14 cellular contexts compared by ENCODE assay signal in genomic region chr20:53599039-53599362, GRCh38. TPM values are rescaled to one million over a fixed set of nuclear protein-coding genes. Genes with fewer than 3 reads are reported as not detected.
DNase-seq lines count a peak whose midpoint lies in the region; ATAC-seq and TF ChIP-seq lines count a peak whose summit lies in the region.
"Had no signal": no experiment of that assay in that cellular context is flagged by ENCODE, and none has a peak within 500 bp of the region (broad histone marks: within the 10 kb centered on the region; RNA-seq: fewer than 3 reads in every experiment).

No MANE protein-coding gene starts in this region.

- H3K4me3 ChIP-seq in GM23338 (no peak overlapping the region), OCI-LY3 (ENCODE audit: low read length) (no peak overlapping the region), mammary epithelial cell (replicated peaks in 1 of 3; ENCODE audit: insufficient read depth in 1 of 3, low read depth in 2 of 3, low read length in 3 of 3) (no peak overlapping the region), neural progenitor cell (no peak overlapping the region)
- H3K4me3 ChIP-seq: cardiac muscle cell, heart right ventricle had no signal

- H3F3A ChIP-seq in GM23338 (replicated peaks; ENCODE audit: low read depth) (no peaks in the 10 kb centered on the region; the same call in 1 of the 2 replicates), neural progenitor cell (ENCODE audit: low read depth) (peaks cover 23% of the 10 kb centered on the region)

- peaks cover 48% of the 10 kb centered on the region for H3K4me1 ChIP-seq in GM23338 (ENCODE audit: insufficient read depth)
- H3K4me1 ChIP-seq in OCI-LY3 (ENCODE audit: low read length): peaks cover 18% of the 10 kb centered on the region
- H3K4me1 ChIP-seq in mammary epithelial cell (ENCODE audit: insufficient read depth, low read length): peaks cover 23% of the 10 kb centered on the region
- peaks cover 38% of the 10 kb centered on the region for H3K4me1 ChIP-seq in neural progenitor cell

- CTCF ChIA-PET in mammary epithelial cell (lab: Charles Lee; ENCODE audit: low non-redundant PET): no interaction called here

- 91% methylated on average over 2 of the region's 2 CpGs for WGBS in mammary epithelial cell (ENCODE audit: low coverage, missing lambda C conversion rate)

- peak overlapping the region; percentile 70; the same call in 1 of the 2 replicates for H2AFZ ChIP-seq in GM23338
- no peak overlapping the region for H2AFZ ChIP-seq in OCI-LY3 (ENCODE audit: low read depth, low read length)
- H2AFZ ChIP-seq in mammary epithelial cell (ENCODE audit: low read depth, low read length): peak overlapping the region; percentile 71
- H2AFZ ChIP-seq in neural progenitor cell (replicated peaks): no peak overlapping the region

- no TSS peak for BruUV-seq in mammary epithelial cell (replicated peaks; lab: Mats Ljungman, UMichigan)

- no peaks in the 10 kb centered on the region for H3K9me3 Mint-ChIP-seq in GM23338
- H3K9me3 Mint-ChIP-seq in neural progenitor cell: peaks cover 3% of the 10 kb centered on the region
- H3K9me3 Mint-ChIP-seq: H9 had no signal

- TF ChIP-seq CTCF in GM23338 (conservative IDR thresholded peaks at IDR 0.05; ENCODE audit: low read depth in 2 of 2): no peak
- no peak for TF ChIP-seq CTCF in OCI-LY3 (IDR thresholded peaks at IDR 0.05; ENCODE audit: low read depth, low read length)
- TF ChIP-seq CTCF in mammary epithelial cell (conservative IDR thresholded peaks at IDR 0.05 in 1 of 2, IDR thresholded peaks at IDR 0.05 in 1 of 2; ENCODE audit: extremely low read depth in 1 of 2, insufficient read depth in 1 of 2, low read depth in 1 of 2, low read length in 2 of 2): no peak
- no peak for TF ChIP-seq CTCF in neural progenitor cell (IDR thresholded peaks at IDR 0.05)

- H3K36me3 ChIP-seq in GM23338 (ENCODE audit: insufficient read depth) (no peaks in the 10 kb centered on the region), OCI-LY3 (replicated peaks; ENCODE audit: low read depth, low read length) (no peaks in the 10 kb centered on the region), mammary epithelial cell (ENCODE audit: insufficient read depth, low read length) (no peaks in the 10 kb centered on the region), neural progenitor cell (no peaks in the 10 kb centered on the region)
- H3K36me3 ChIP-seq: cardiac muscle cell, heart right ventricle had no signal

- dilution Hi-C loops in mammary epithelial cell (cut with HindIII; ENCODE audit: low sequenced_read_pairs): loop anchor here (25.0 kb wide), 1 partner anchor 163 kb away; no protein-coding TSS in a partner anchor

- H3K4me1 Mint-ChIP-seq in GM23338 (peaks cover 46% of the 10 kb centered on the region), neural progenitor cell (peaks cover 37% of the 10 kb centered on the region)

- H3K27ac ChIP-seq in GM23338 (ENCODE audit: low read depth) (no peak overlapping the region), OCI-LY3 (ENCODE audit: low read length) (no peak overlapping the region), mammary epithelial cell (ENCODE audit: insufficient read depth, low read depth, low read length) (no peak overlapping the region), neural progenitor cell (no peak overlapping the region)

- H3K27ac Mint-ChIP-seq in GM23338: no peak overlapping the region
- peak overlapping the region; percentile 1 for H3K27ac Mint-ChIP-seq in neural progenitor cell

- H3K9me3 ChIP-seq in OCI-LY3 (ENCODE audit: insufficient read depth, low read length): no peaks in the 10 kb centered on the region
- no peaks in the 10 kb centered on the region for H3K9me3 ChIP-seq in mammary epithelial cell (replicated peaks; ENCODE audit: insufficient read depth, low read length)
- no peaks in the 10 kb centered on the region for H3K9me3 ChIP-seq in neural progenitor cell (ENCODE audit: low read depth)
- H3K9me3 ChIP-seq: heart right ventricle had no signal

- H3K36me3 Mint-ChIP-seq in GM23338 (ENCODE audit: low read depth): no peaks in the 10 kb centered on the region; the same call in 2 of the 3 replicates
- H3K36me3 Mint-ChIP-seq in neural progenitor cell: no peaks in the 10 kb centered on the region

- H3K27me3 Mint-ChIP-seq in GM23338 (ENCODE audit: insufficient read depth, low read depth, poor library complexity) (peaks cover 10% of the 10 kb centered on the region), neural progenitor cell (ENCODE audit: insufficient read depth, low read depth) (peaks cover 1% of the 10 kb centered on the region)

- H3K9ac ChIP-seq in OCI-LY3 (ENCODE audit: low read length): no peak overlapping the region
- no peak overlapping the region for H3K9ac ChIP-seq in mammary epithelial cell (ENCODE audit: insufficient read depth, low read length)
- no peak overlapping the region for H3K9ac ChIP-seq in neural progenitor cell

- 0 out of 2 replicates have a peak, but pooled peaks cover 4% of the 10 kb centered on the region for H3K9me2 ChIP-seq in GM23338 (ENCODE audit: insufficient read depth)

- H3K27me3 ChIP-seq in GM23338 (ENCODE audit: insufficient read depth) (no peaks in the 10 kb centered on the region), OCI-LY3 (ENCODE audit: low read depth, low read length) (no peaks in the 10 kb centered on the region), mammary epithelial cell (ENCODE audit: insufficient read depth, low read length) (no peaks in the 10 kb centered on the region), neural progenitor cell (no peaks in the 10 kb centered on the region)
- H3K27me3 ChIP-seq: cardiac muscle cell, heart right ventricle had no signal

- H3K4me3 Mint-ChIP-seq in GM23338 (no peak overlapping the region), neural progenitor cell (no peak overlapping the region)
- H3K4me3 Mint-ChIP-seq: H9 had no signal

- no peak for ATAC-seq in GM23338
- ATAC-seq: heart right ventricle, left lobe of liver had no signal

- no peak for DNase-seq in GM23338 (ENCODE audit: low spot score)
- no peak for DNase-seq in mammary epithelial cell
- no peak for DNase-seq in neural progenitor cell (ENCODE audit: low spot score)
- no peak for DNase-seq in stimulated activated CD4-positive, alpha-beta T cell treated with anti-CD3 and anti-CD28 coated beads, Interleukin-2, amount 100 ng/mL, for 24 hours
- no peak for DNase-seq in RKO (ENCODE audit: low spot score)
- DNase-seq in DMS153 (lab: John Stamatoyannopoulos, UW): no peak
- DNase-seq: activated CD4-positive, CD25-positive, alpha-beta regulatory T cell; activated effector memory CD4-positive, alpha-beta T cell treated with Interleukin-2 at 50 U/mL for 16 hours; H9; heart right ventricle; substantia nigra had no signal

- no peaks in the 10 kb centered on the region for H3K79me2 ChIP-seq in GM23338 (replicated peaks; ENCODE audit: insufficient read depth)
- no peaks in the 10 kb centered on the region for H3K79me2 ChIP-seq in OCI-LY3 (ENCODE audit: low read length)
- no peaks in the 10 kb centered on the region for H3K79me2 ChIP-seq in mammary epithelial cell (ENCODE audit: insufficient read depth, low read length)
- no peaks in the 10 kb centered on the region for H3K79me2 ChIP-seq in neural progenitor cell (ENCODE audit: low read depth)

- intact Hi-C loops in mammary epithelial cell (cut with micrococcal nuclease): no loop called here

- H3K4me2 ChIP-seq in GM23338 (no peak overlapping the region), OCI-LY3 (ENCODE audit: low read length) (peak overlapping the region; percentile 24; the same call in 1 of the 2 replicates), mammary epithelial cell (ENCODE audit: insufficient read depth, low read depth, low read length) (no peak overlapping the region), neural progenitor cell (no peak overlapping the region)

- in situ Hi-C loops in mammary epithelial cell (cut with MboI; ENCODE audit: low sequenced_read_pairs in 2 of 2): loop anchor here in 1 of 2 donors (25.0 kb wide), 1 partner anchor 588 kb away; no protein-coding TSS in a partner anchor

- H4K20me1 ChIP-seq in GM23338 (replicated peaks; ENCODE audit: insufficient read depth) (no peaks in the 10 kb centered on the region), OCI-LY3 (ENCODE audit: insufficient read depth, low read length) (no peaks in the 10 kb centered on the region), mammary epithelial cell (ENCODE audit: insufficient read depth, low read length) (no peaks in the 10 kb centered on the region), neural progenitor cell (ENCODE audit: low read depth) (no peaks in the 10 kb centered on the region)

RNA-seq across cellular contexts. Expression of gene ZNF217, which starts 5.4 kb away (rescaled TPM):
- total RNA-seq in GM23338 (2014; rRNA removed; shearing (Covaris generic)): 76.7 and 78.0 TPM in 2 replicates
- polyA plus RNA-seq in GM23338 (2016; fragmentation: Nextera tagmentation; extraction: Ambion mirVana): 30.8 and 32.8 TPM in 2 replicates
- 10 to 100 TPM; 30.8 to 39.8 TPM for total RNA-seq in mammary epithelial cell
- polyA plus RNA-seq in mammary epithelial cell: 8.7 TPM
- 63.7 TPM for polyA minus RNA-seq in mammary epithelial cell
- total RNA-seq in neural progenitor cell (ENCODE audit: low replicate concordance): 76.3 and 84.4 TPM in 2 replicates

Comparison
In these comparisons a context has a peak if more than half of its experiments do, and no peak if none do; other contexts are left out.
1. H2AFZ ChIP-seq: peak in GM23338 (single experiment) and mammary epithelial cell (single experiment); none in OCI-LY3 (single experiment) and neural progenitor cell (single experiment).